In genomic region chrX:65331371-65331770, GRCh38 we compare ENCODE assay signal across 27 cellular contexts.
"Had no signal": no experiment of that assay in that cellular context is flagged by ENCODE, and none has a peak within 500 bp of the region (broad histone marks: within the 10 kb centered on the region; RNA-seq: fewer than 3 reads in every experiment).

No MANE protein-coding gene starts in this region.

- H3K9me3 ChIP-seq: suprapubic skin, testis, thoracic aorta, thyroid gland, transverse colon, upper lobe of left lung, upper lobe of right lung, vagina had no signal

- FAIRE-seq: urothelium cell line had no signal

- H3K4me3 ChIP-seq: stomach, suprapubic skin, testis, thoracic aorta, thyroid gland, tibial artery, tibial nerve, transverse colon, upper lobe of left lung, upper lobe of right lung, uterus, vagina had no signal

- H3K27me3 ChIP-seq: stomach, suprapubic skin, testis, thyroid gland, tibial artery, tibial nerve, transverse colon, upper lobe of left lung, upper lobe of right lung, uterus, vagina had no signal

- DNase-seq: stimulated activated CD4-positive, alpha-beta T cell treated with anti-CD3 and anti-CD28 coated beads, Interleukin-2, amount 100 ng/mL, for 48 hours; stimulated activated CD4-positive, alpha-beta T cell treated with anti-CD3 and anti-CD28 coated beads, Interleukin-4, amount 100 ng/mL, for 1 hour; stimulated activated CD4-positive, alpha-beta T cell treated with anti-CD3 and anti-CD28 coated beads, Interleukin-4, amount 100 ng/mL, for 24 hours; stimulated activated CD4-positive, alpha-beta T cell treated with anti-CD3 and anti-CD28 coated beads, Interleukin-4, amount 100 ng/mL, for 4 hours; stimulated activated CD8-positive, alpha-beta memory T cell treated with anti-CD3 and anti-CD28 coated beads, Interleukin-4, amount 100 ng/mL, for 48 hours; stimulated activated naive B cell treated with anti-CD40 and anti-IgM and Interleukin-4, amounts not matched to agents 10 μg/mL and 1 μg/mL and 100 μg/mL, for 72 hours; stimulated activated naive CD4-positive, alpha-beta T cell; stimulated activated naive CD4-positive, alpha-beta T cell treated with Interleukin-2 at 50 U/mL for 16 hours; stimulated activated naive CD8-positive, alpha-beta T cell treated with anti-CD3 and anti-CD28 coated beads, Interleukin-15, amount 100 ng/mL, for 72 hours; stimulated activated naive CD8-positive, alpha-beta T cell treated with anti-CD3 and anti-CD28 coated beads, Interleukin-15, Interleukin-2, amounts not matched to agents 100 U/mL and 50 U/mL, for 24 hours; stomach; substantia nigra; testis; thyroid gland; tibial artery; transverse colon; trophoblast cell; upper lobe of left lung; upper lobe of right lung; uterus had no signal

- H3K27ac ChIP-seq: stomach, suprapubic skin, testis, thoracic aorta, thyroid gland, tibial artery, tibial nerve, transverse colon, upper lobe of left lung, upper lobe of right lung, uterus, vagina had no signal

- ATAC-seq: stimulated activated effector memory CD8-positive, alpha-beta T cell treated with anti-CD3 and anti-CD28 coated beads, Interleukin-12 subunit alpha, Interleukin-12 subunit beta, amount 100 ng/mL, for 72 hours; stimulated activated memory B cell treated with anti-CD40 and anti-IgM and Interleukin-4, amounts not matched to agents 10 μg/mL and 1 μg/mL and 100 μg/mL, for 72 hours; stimulated activated naive B cell treated with anti-CD40 and anti-IgM and Interleukin-4, amounts not matched to agents 10 μg/mL and 1 μg/mL and 100 μg/mL, for 72 hours; stimulated activated naive CD8-positive, alpha-beta T cell treated with anti-CD3 and anti-CD28 coated beads, Interleukin-15, amount 100 ng/mL, for 72 hours; stimulated activated naive CD8-positive, alpha-beta T cell treated with anti-CD3 and anti-CD28 coated beads, Interleukin-15, Interleukin-2, amounts not matched to agents 100 U/mL and 50 U/mL, for 24 hours; upper lobe of right lung had no signal

- H3K36me3 ChIP-seq: stomach, suprapubic skin, thoracic aorta, thyroid gland, tibial artery, tibial nerve, transverse colon, upper lobe of left lung, upper lobe of right lung, uterus, vagina had no signal

- H3K4me1 ChIP-seq: stomach, suprapubic skin, testis, thyroid gland, tibial artery, tibial nerve, transverse colon, upper lobe of left lung, upper lobe of right lung, uterus, vagina had no signal
